Comparison of ENCODE assay signal across 9 cellular contexts in the genomic region with DNA sequence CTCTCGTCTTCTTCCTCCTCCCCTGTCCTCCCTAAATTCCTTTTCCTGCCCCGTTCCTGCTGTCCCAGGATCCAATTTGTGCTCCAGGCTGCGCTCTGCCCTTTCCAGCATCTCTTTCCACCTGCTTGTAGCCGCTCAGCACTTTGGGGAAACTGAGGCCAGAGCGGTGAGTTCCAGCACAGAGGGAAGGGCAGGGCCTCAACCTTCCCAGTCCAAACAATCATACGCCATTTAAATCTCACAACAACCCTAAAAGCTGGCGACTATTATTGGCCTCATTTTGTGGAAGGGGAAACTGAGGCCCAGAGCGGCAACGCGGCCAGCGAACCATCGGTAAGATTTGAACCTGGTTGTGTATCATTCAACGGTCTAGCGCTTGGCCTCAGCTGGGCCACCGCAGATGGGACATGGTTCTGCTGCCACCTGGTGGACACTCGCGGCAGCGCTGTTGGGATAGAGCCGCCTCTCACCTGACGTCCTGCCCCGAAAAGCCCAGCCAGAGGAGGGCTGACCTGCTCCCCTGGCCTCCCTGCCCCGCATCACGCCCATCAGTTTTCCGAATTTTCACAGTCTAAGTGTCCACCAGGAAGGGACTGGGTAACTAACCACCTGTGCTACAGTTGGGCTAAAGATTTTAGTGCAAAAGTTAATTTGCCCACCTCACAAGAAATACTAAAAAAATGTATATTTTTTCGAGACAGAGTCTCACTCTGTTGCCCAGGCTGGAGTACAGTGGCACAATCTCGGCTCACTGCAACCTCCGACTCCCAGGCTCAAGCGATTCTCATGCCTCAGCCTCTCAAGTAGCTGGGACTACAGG. TPM values are rescaled to one million over a fixed set of nuclear protein-coding genes. Genes with fewer than 3 reads are reported as not detected.
DNase-seq lines count a peak whose midpoint lies in the region; ATAC-seq and TF ChIP-seq lines count a peak whose summit lies in the region.
"Had no signal": no experiment of that assay in that cellular context is flagged by ENCODE, and none has a peak within 500 bp of the region (broad histone marks: within the 10 kb centered on the region; RNA-seq: fewer than 3 reads in every experiment).

No MANE protein-coding gene starts in this region.

- POLR2A ChIA-PET in GM10248 (lab: Yijun Ruan, JAX) = no interaction called here

- H3K27ac Mint-ChIP-seq in activated naive CD8-positive, alpha-beta T cell treated with anti-CD3 and anti-CD28 coated beads for 36 hours = no peak overlapping the region
- H3K27ac Mint-ChIP-seq: dendritic cell treated with granulocyte-macrophage colony-stimulating factor and Interleukin-4, amounts not matched to agents 40 ng/mL and 50 ng/mL, for 4 days had no signal

- peak; percentile 86 for DNase-seq in GM10248 (ENCODE audit: extremely low spot score)
- DNase-seq in NB4 (ENCODE audit: low read depth) = peak; percentile 75
- peak; percentile 84 for DNase-seq in T follicular helper cell (ENCODE audit: low read depth)
- peak; percentile 86 for DNase-seq in activated naive CD8-positive, alpha-beta T cell treated with anti-CD3 and anti-CD28 coated beads for 36 hours
- peak; percentile 94 for DNase-seq in cardiac septum (ENCODE audit: low spot score)
- DNase-seq in renal cortical epithelial cell (ENCODE audit: low read depth) = peak; percentile 32

- TF ChIP-seq POLR2A in NB4 (IDR thresholded peaks at IDR 0.05; ENCODE audit: extremely low read depth, insufficient read length) = no peak

- TF ChIP-seq CTCF in GM10248 (IDR thresholded peaks at IDR 0.05; ENCODE audit: control extremely low read depth, extremely low read depth, low read depth, missing control alignments) (peak; percentile 99), NB4 (IDR thresholded peaks at IDR 0.05; ENCODE audit: low read depth, low read length) (peak; percentile 89)

- CTCF ChIA-PET in GM10248 (lab: Yijun Ruan, JAX) = interaction anchor here (0.6 to 10.6 kb wide), 23 partner anchors 9 to 368 kb away, joined by 3 to 79 read pairs (median 4); partner anchors contain the start of genes CCDC124, MAP1S and SLC5A5

- peaks cover 20% of the 10 kb centered on the region for H3K4me1 Mint-ChIP-seq in activated naive CD8-positive, alpha-beta T cell treated with anti-CD3 and anti-CD28 coated beads for 36 hours

- intact Hi-C loops in cardiac septum (cut with DNase I) = loop anchor here (10.0 kb wide), 1 partner anchor 151 kb away; no protein-coding TSS in a partner anchor

- H3K9me3 Mint-ChIP-seq in activated naive CD8-positive, alpha-beta T cell treated with anti-CD3 and anti-CD28 coated beads for 36 hours = no peaks in the 10 kb centered on the region
- H3K9me3 Mint-ChIP-seq: dendritic cell treated with granulocyte-macrophage colony-stimulating factor and Interleukin-4, amounts not matched to agents 40 ng/mL and 50 ng/mL, for 4 days had no signal

- no peak overlapping the region for H3K4me3 Mint-ChIP-seq in activated naive CD8-positive, alpha-beta T cell treated with anti-CD3 and anti-CD28 coated beads for 36 hours
- H3K4me3 Mint-ChIP-seq: dendritic cell treated with granulocyte-macrophage colony-stimulating factor and Interleukin-4, amounts not matched to agents 40 ng/mL and 50 ng/mL, for 4 days had no signal

- H3K27me3 Mint-ChIP-seq in activated naive CD8-positive, alpha-beta T cell treated with anti-CD3 and anti-CD28 coated beads for 36 hours = peaks cover 5% of the 10 kb centered on the region

- H3K36me3 Mint-ChIP-seq in activated naive CD8-positive, alpha-beta T cell treated with anti-CD3 and anti-CD28 coated beads for 36 hours = peaks cover 12% of the 10 kb centered on the region

- no peak for ATAC-seq in GM19467 (IDR thresholded peaks at IDR 0.05; ENCODE audit: unreplicated experiment)
- ATAC-seq in GM18861 (IDR thresholded peaks at IDR 0.05; ENCODE audit: unreplicated experiment) = no peak

- no peak overlapping the region for H3K4me3 ChIP-seq in NB4 (ENCODE audit: low read depth, low read length)

RNA-seq across cellular contexts. Expression of gene RPL18A, which starts 4.2 kb away (rescaled TPM):
- total RNA-seq in activated naive CD8-positive, alpha-beta T cell treated with anti-CD3 and anti-CD28 coated beads for 36 hours = 1,000 to 10,000 TPM; 3,144 to 3,196 TPM
- 669 TPM for total RNA-seq in cardiac septum
- total RNA-seq in renal cortical epithelial cell = 517 and 1,457 TPM in 2 replicates

RNA-seq across cellular contexts. Expression of gene JAK3, which starts 7.8 kb away (rescaled TPM):
- 10 to 100 TPM; 90.3 to 91.1 TPM for total RNA-seq in activated naive CD8-positive, alpha-beta T cell treated with anti-CD3 and anti-CD28 coated beads for 36 hours
- total RNA-seq in cardiac septum = 6.2 TPM
- 2.3 and 3.7 TPM in 2 replicates for total RNA-seq in renal cortical epithelial cell

RNA-seq across cellular contexts. Expression of gene SLC5A5, which starts 16.2 kb away (rescaled TPM):
- total RNA-seq in activated naive CD8-positive, alpha-beta T cell treated with anti-CD3 and anti-CD28 coated beads for 36 hours = 1 to 10 TPM; 1.5 to 1.7 TPM
- total RNA-seq in cardiac septum = not detected
- not detected in 2 replicates for total RNA-seq in renal cortical epithelial cell

RNA-seq across cellular contexts. Expression of gene INSL3, which starts 34.2 kb away (rescaled TPM):
- 1 to 10 TPM; 1.7 to 1.8 TPM for total RNA-seq in activated naive CD8-positive, alpha-beta T cell treated with anti-CD3 and anti-CD28 coated beads for 36 hours
- not detected for total RNA-seq in cardiac septum
- total RNA-seq in renal cortical epithelial cell = not detected in 2 replicates

Comparison
In these comparisons a context has a peak if more than half of its experiments do, and no peak if none do; other contexts are left out.
1. DNase-seq: peak in every context shown above with its lines; median percentile 94 in cardiac septum; 86 in GM10248; 86 in activated naive CD8-positive, alpha-beta T cell treated with anti-CD3 and anti-CD28 coated beads for 36 hours; 84 in T follicular helper cell; 75 in NB4; 32 in renal cortical epithelial cell.
2. RNA of gene JAK3, which starts 7.8 kb away (total RNA-seq): 90.3 to 91.1 TPM in activated naive CD8-positive, alpha-beta T cell treated with anti-CD3 and anti-CD28 coated beads for 36 hours; 6.2 TPM in cardiac septum (single experiment) and 2.3 to 3.7 TPM in renal cortical epithelial cell; every median in the first group is over 10 times any median in the second.